Comparison of ENCODE assay signal across 24 cellular contexts in genomic region chr7:75796420-75796819, GRCh38. TPM values are rescaled to one million over a fixed set of nuclear protein-coding genes. Genes with fewer than 3 reads are reported as not detected.
A peak's percentile ranks its signal among the peaks of the same experiment; 100 is the strongest.
DNase-seq lines count a peak whose midpoint lies in the region; ATAC-seq, FAIRE-seq and TF ChIP-seq lines count a peak whose summit lies in the region.
"Had no signal": no experiment of that assay in that cellular context is flagged by ENCODE, and none has a peak within 500 bp of the region (broad histone marks: within the 10 kb centered on the region; RNA-seq: fewer than 3 reads in every experiment).

No MANE protein-coding gene starts in this region.

- H3K27ac ChIP-seq in adrenal gland = peak overlapping the region in 4 of 5 donors; percentile 45 to 94 (median 76)
- H3K27ac ChIP-seq in H1 (ENCODE audit: low read depth, low read length) = no peak overlapping the region
- H3K27ac ChIP-seq in ovary = peak overlapping the region; percentile 68 to 88
- H3K27ac ChIP-seq in upper lobe of right lung = peak overlapping the region; percentile 65
- H3K27ac ChIP-seq in CD4-positive, alpha-beta T cell (ENCODE audit: low read depth, low read length) = no peak overlapping the region
- H3K27ac ChIP-seq: RWPE1 had no signal

- H3K27me3 ChIP-seq in adrenal gland (no peaks in the 10 kb centered on the region), H1 (replicated peaks in 1 of 4; ENCODE audit: control insufficient read depth in 3 of 4, extremely low read depth in 1 of 4, insufficient read depth in 3 of 4, low read length in 3 of 4) (no peaks in the 10 kb centered on the region), ovary (no peaks in the 10 kb centered on the region), upper lobe of right lung (no peaks in the 10 kb centered on the region)
- no peaks in the 10 kb centered on the region for H3K27me3 ChIP-seq in CD4-positive, alpha-beta T cell (ENCODE audit: control insufficient read depth, insufficient read depth, low read length)

- no peaks in the 10 kb centered on the region for H3K27me3 Mint-ChIP-seq in CD4-positive, alpha-beta T cell

- H2BK15ac ChIP-seq in H1 (ENCODE audit: low read length) = no peak overlapping the region

- no peak overlapping the region for H3K4me3 ChIP-seq in adrenal gland
- no peak overlapping the region for H3K4me3 ChIP-seq in H1 (ENCODE audit: extremely low read depth in 1 of 4, insufficient read depth in 2 of 4, low read depth in 3 of 4, low read length in 4 of 4)
- no peak overlapping the region for H3K4me3 ChIP-seq in ovary
- no peak overlapping the region for H3K4me3 ChIP-seq in upper lobe of right lung
- H3K4me3 ChIP-seq: GM12878, GM23338 had no signal

- H2BK5ac ChIP-seq in H1 (ENCODE audit: low read depth, low read length) = no peak overlapping the region

- H3K36me3 Mint-ChIP-seq in CD4-positive, alpha-beta T cell (ENCODE audit: low read depth) = no peaks in the 10 kb centered on the region
- H3K36me3 Mint-ChIP-seq: CD4-positive, alpha-beta memory T cell had no signal

- no peak overlapping the region for H3K14ac ChIP-seq in H1 (ENCODE audit: insufficient read length)

- no peak overlapping the region for H2AFZ ChIP-seq in H1 (ENCODE audit: low read length)
- H2AFZ ChIP-seq: GM23338 had no signal

- no peaks in the 10 kb centered on the region for H3K23me2 ChIP-seq in H1 (ENCODE audit: low read depth, low read length)

- H4K91ac ChIP-seq in H1 (replicated peaks; ENCODE audit: insufficient read length, low read length) = no peak overlapping the region

- POLR2A ChIA-PET in H1 (lab: Charles Lee; ENCODE audit: partially characterized antibody) = no interaction called here
- POLR2A ChIA-PET in CD4-positive, alpha-beta T cell (lab: Charles Lee) = no interaction called here

- H2AK5ac ChIP-seq in H1 (ENCODE audit: low read depth, low read length) = no peak overlapping the region

- TF ChIP-seq RAD21 in H1 (IDR thresholded peaks at IDR 0.05 in 1 of 2, conservative IDR thresholded peaks at IDR 0.05 in 1 of 2; ENCODE audit: low read depth in 2 of 2, low read length in 2 of 2) = no peak

- WGBS in adrenal gland, 4 donors = 77 to 81% (median 78%) methylated on average over 6 of the region's 6 CpGs
- 89% methylated on average over 6 of the region's 6 CpGs; no CpG with 5 or more reads in 1 of the 2 experiments for WGBS in H1 (ENCODE audit: extremely low coverage in 1 of 2, insufficient coverage in 1 of 2, insufficient read length in 1 of 2, insufficient replicate concordance in 2 of 2, low coverage in 1 of 2, low lambda C conversion rate in 2 of 2, missing lambda C conversion rate in 1 of 2), 2 experiments
- WGBS in ovary, 3 donors = 66 to 78% (median 76%) methylated on average over 6 of the region's 6 CpGs

- peak overlapping the region; percentile 29; the same call in 1 of the 2 replicates for H2BK12ac ChIP-seq in H1 (ENCODE audit: low read depth, low read length)

- H2BK120ac ChIP-seq in H1 (replicated peaks; ENCODE audit: low read depth, low read length) = no peak overlapping the region

- TF ChIP-seq EP300 in H1 (IDR thresholded peaks at IDR 0.05; ENCODE audit: borderline replicate concordance in 1 of 2, low read depth in 2 of 2, low read length in 2 of 2) = no peak
- TF ChIP-seq EP300 in ovary (IDR thresholded peaks at IDR 0.05) = no peak

- no peak overlapping the region for H3K4me2 ChIP-seq in H1 (ENCODE audit: insufficient read depth in 1 of 2, low read depth in 2 of 2, low read length in 2 of 2)
- H3K4me2 ChIP-seq: GM23338 had no signal

- H4K5ac ChIP-seq in H1 (ENCODE audit: insufficient read length, low read depth, low read length) = no peak overlapping the region

- no peak for ATAC-seq in upper lobe of right lung
- ATAC-seq in CD4-positive, alpha-beta T cell (ENCODE audit: poor library complexity) = no peak
- ATAC-seq: GM12878, GM23338, HCT116 had no signal

- H3K9me3 Mint-ChIP-seq in CD4-positive, alpha-beta T cell = no peaks in the 10 kb centered on the region
- H3K9me3 Mint-ChIP-seq: CD4-positive, alpha-beta memory T cell; GM23338 had no signal

- no peak for DNase-seq in adrenal gland
- DNase-seq in H1 (ENCODE audit: low read depth in 1 of 2, low spot score in 2 of 2) = no peak
- no peak for DNase-seq in ovary
- DNase-seq in upper lobe of right lung = no peak
- DNase-seq in NCI-H2196 treated with DMSO at 0.1 percent for 48 hours (lab: John Stamatoyannopoulos, UW; ENCODE audit: unreplicated experiment) = no peak
- DNase-seq in activated CD4-positive, alpha-beta T cell treated with anti-CD3 and anti-CD28 coated beads for 48 hours = no peak
- no peak for DNase-seq in CD4-positive, alpha-beta T cell
- DNase-seq: CD4-positive, alpha-beta memory T cell; DND-41; IMR-90; Karpas-422; NCI-H1105 treated with DMSO at 0.1 percent for 48 hours; NCI-H2029 treated with DMSO at 0.1 percent for 48 hours; NCI-H345; NCI-H524; NCI-H774; NK-92 treated with Interleukin-12 subunit alpha and Interleukin-12 subunit beta, amount 100 ng/mL, for 24 hours had no signal

- H3K56ac ChIP-seq in H1 (replicated peaks; ENCODE audit: insufficient read length, low read depth, low read length) = no peak overlapping the region

- no peak overlapping the region for H3K27ac Mint-ChIP-seq in CD4-positive, alpha-beta T cell
- H3K27ac Mint-ChIP-seq: CD4-positive, alpha-beta memory T cell; GM23338 had no signal

- no peak for TF ChIP-seq POLR2A in adrenal gland (IDR thresholded peaks at IDR 0.05)
- TF ChIP-seq POLR2A in H1 (IDR thresholded peaks at IDR 0.05; ENCODE audit: control extremely low read depth in 1 of 2, low read depth in 2 of 2, low read length in 2 of 2) = no peak
- no peak for TF ChIP-seq POLR2A in ovary (IDR thresholded peaks at IDR 0.05)

- no peak overlapping the region for H4K8ac ChIP-seq in H1 (ENCODE audit: extremely low read depth, insufficient read depth, low read length)

- no peak overlapping the region for H3K4me3 Mint-ChIP-seq in CD4-positive, alpha-beta T cell
- H3K4me3 Mint-ChIP-seq: CD4-positive, alpha-beta memory T cell; GM23338 had no signal

- H3K9me3 ChIP-seq in adrenal gland (replicated peaks in 1 of 3) (no peaks in the 10 kb centered on the region), H1 (ENCODE audit: insufficient read depth in 2 of 2, low read depth in 1 of 2, low read length in 1 of 2) (no peaks in the 10 kb centered on the region), ovary (no peaks in the 10 kb centered on the region), upper lobe of right lung (no peaks in the 10 kb centered on the region)
- no peaks in the 10 kb centered on the region for H3K9me3 ChIP-seq in CD4-positive, alpha-beta T cell (ENCODE audit: control insufficient read depth, low read length)

- no peak overlapping the region for H3K23ac ChIP-seq in H1 (ENCODE audit: insufficient read length)

- H3K79me2 ChIP-seq in H1 (ENCODE audit: control insufficient read depth in 1 of 2, insufficient read depth in 2 of 2, low read length in 2 of 2) = no peaks in the 10 kb centered on the region

- no peak overlapping the region for H2BK20ac ChIP-seq in H1 (ENCODE audit: low read length)

- no peaks in the 10 kb centered on the region for H3K79me1 ChIP-seq in H1 (ENCODE audit: low read depth, low read length)

- no peak for TF ChIP-seq CTCF in adrenal gland (IDR thresholded peaks at IDR 0.05)
- TF ChIP-seq CTCF in H1 (IDR thresholded peaks at IDR 0.05; ENCODE audit: control extremely low read depth in 1 of 3, insufficient read depth in 1 of 3, low read depth in 1 of 3, low read length in 3 of 3) = no peak
- no peak for TF ChIP-seq CTCF in ovary (IDR thresholded peaks at IDR 0.05)
- no peak for TF ChIP-seq CTCF in upper lobe of right lung (IDR thresholded peaks at IDR 0.05)
- TF ChIP-seq CTCF in CD4-positive, alpha-beta T cell (IDR thresholded peaks at IDR 0.05) = no peak

- intact Hi-C loops in adrenal gland (cut with DNase I) = no loop called here
- intact Hi-C loops in ovary (cut with DNase I) = loop anchor here in 1 of 4 donors (10.0 kb wide), 1 partner anchor 48 kb away; no protein-coding TSS in a partner anchor
- intact Hi-C loops in upper lobe of right lung (cut with DNase I) = no loop called here
- intact Hi-C loops in CD4-positive, alpha-beta T cell (cut with DNase I, micrococcal nuclease) = no loop called here

- H3K4me1 ChIP-seq in adrenal gland (replicated peaks in 1 of 2) (peaks cover 15 to 40% of the 10 kb centered on the region in 2 donors), H1 (replicated peaks in 1 of 4; ENCODE audit: control insufficient read depth in 3 of 4, insufficient read depth in 4 of 4, low read length in 3 of 4) (no peaks in the 10 kb centered on the region), ovary (ENCODE audit: insufficient read depth) (peaks cover 27% of the 10 kb centered on the region), upper lobe of right lung (peaks cover 13% of the 10 kb centered on the region)

- H3K9ac ChIP-seq in H1 (replicated peaks in 1 of 4; ENCODE audit: extremely low read depth in 1 of 4, low read depth in 3 of 4, low read length in 3 of 4) = no peak overlapping the region

- H3K4ac ChIP-seq in H1 (replicated peaks; ENCODE audit: insufficient read length, low read depth, low read length) = no peak overlapping the region

- H3K36me3 ChIP-seq in adrenal gland (replicated peaks in 1 of 2) (no peaks in the 10 kb centered on the region), H1 (ENCODE audit: control insufficient read depth in 2 of 4, insufficient read depth in 4 of 4, low read length in 3 of 4) (peaks cover 0 to 3% (median 0%) of the 10 kb centered on the region in 4 experiments; a peak in 2 of 8 replicates), ovary (no peaks in the 10 kb centered on the region), upper lobe of right lung (no peaks in the 10 kb centered on the region)

- no peak for FAIRE-seq in H1 (lab: Jason Lieb, UNC)
- FAIRE-seq: GM12878, HTR-8/SVneo had no signal

- CTCF ChIA-PET in H1 (lab: Charles Lee; ENCODE audit: partially characterized antibody) = interaction anchor here (0.7 kb wide), 1 partner anchor 55 kb away, joined by 3 read pairs; no protein-coding TSS in a partner anchor
- CTCF ChIA-PET in CD4-positive, alpha-beta T cell (lab: Charles Lee) = no interaction called here

- H3K4me1 Mint-ChIP-seq in CD4-positive, alpha-beta T cell (ENCODE audit: low read depth) = no peaks in the 10 kb centered on the region
- H3K4me1 Mint-ChIP-seq: CD4-positive, alpha-beta memory T cell had no signal

- no peak overlapping the region for H3K18ac ChIP-seq in H1 (ENCODE audit: extremely low read depth, low read length)

- H4K20me1 ChIP-seq in H1 (replicated peaks in 1 of 2; ENCODE audit: control insufficient read depth in 1 of 2, insufficient read depth in 2 of 2, low read length in 2 of 2) = no peaks in the 10 kb centered on the region

RNA-seq across cellular contexts. Expression of gene CCL24, which starts 17.2 kb away (rescaled TPM):
- total RNA-seq in adrenal gland = 1 to 10 TPM in 1 of 8 donors, under 1 TPM in 1, not detected in 6; 0.91 to 4.0 TPM
- under 1 TPM in 1 of 3 donors, not detected in 2; 0.64 TPM for polyA plus RNA-seq in adrenal gland
- total RNA-seq in H1 (2021; fragmentation: NEBNext Ultra II Directional; extraction: Animal tissue kit (Norgen Biotek cat#: 25700)) = not detected in 2 replicates
- not detected in 2 replicates for polyA plus RNA-seq in H1 (2011; rRNA removed)
- polyA plus RNA-seq in H1 (2011; cell fraction: cytosol; rRNA removed) = not detected
- not detected for polyA plus RNA-seq in H1 (2011; cell fraction: nucleus; rRNA removed)
- polyA plus RNA-seq in H1 (2012, experiment 1 of 2) = not detected in 4 replicates
- polyA plus RNA-seq in H1 (2012, experiment 2 of 2) = not detected
- not detected for polyA plus RNA-seq in H1 (2013, experiment 1 of 2)
- not detected for polyA plus RNA-seq in H1 (2013, experiment 2 of 2)
- polyA minus RNA-seq in H1 (2011; rRNA and poly(A)+ RNA removed) = not detected in 2 replicates
- not detected for polyA minus RNA-seq in H1 (2011; cell fraction: cytosol; rRNA and poly(A)+ RNA removed)
- polyA minus RNA-seq in H1 (2011; cell fraction: nucleus; rRNA and poly(A)+ RNA removed) = not detected
- under 1 TPM in 1 of 7 donors, not detected in 6; 0.45 TPM for total RNA-seq in ovary
- 1 to 10 TPM in 1 of 2 donors, under 1 TPM in 1; 0.48 to 1.1 TPM for polyA plus RNA-seq in ovary
- total RNA-seq in upper lobe of right lung = 4.8 TPM
- total RNA-seq in CD4-positive, alpha-beta T cell = not detected
- total RNA-seq: CD4-positive, alpha-beta memory T cell; GM12878; GM23338; IMR-90; M059J had no signal
- polyA plus RNA-seq: BJ; CD4-positive, alpha-beta memory T cell; GM12878; GM23338; IMR-90 had no signal

RNA-seq across cellular contexts. Expression of gene CCL26, which starts 24.4 kb away (rescaled TPM):
- total RNA-seq in adrenal gland = 1 to 10 TPM in 4 of 8 donors, under 1 TPM in 1, not detected in 3; 0.96 to 1.7 (median 1.4) TPM
- 1 to 10 TPM; 1.2 to 9.5 (median 5.2) TPM for polyA plus RNA-seq in adrenal gland
- 14.8 and 14.9 TPM in 2 replicates for total RNA-seq in H1 (2021; fragmentation: NEBNext Ultra II Directional; extraction: Animal tissue kit (Norgen Biotek cat#: 25700))
- 5.4 and 8.7 TPM in 2 replicates for polyA plus RNA-seq in H1 (2011; rRNA removed)
- 4.8 TPM for polyA plus RNA-seq in H1 (2011; cell fraction: cytosol; rRNA removed)
- 9.3 TPM for polyA plus RNA-seq in H1 (2011; cell fraction: nucleus; rRNA removed)
- 14.6 to 19.9 TPM (median 17.0 TPM) in 4 replicates for polyA plus RNA-seq in H1 (2012, experiment 1 of 2)
- polyA plus RNA-seq in H1 (2012, experiment 2 of 2) = 44.7 TPM
- polyA plus RNA-seq in H1 (2013, experiment 1 of 2) = 70.5 TPM
- 86.8 TPM for polyA plus RNA-seq in H1 (2013, experiment 2 of 2)
- polyA minus RNA-seq in H1 (2011; rRNA and poly(A)+ RNA removed) = 3.2 and 3.3 TPM in 2 replicates
- 7.8 TPM for polyA minus RNA-seq in H1 (2011; cell fraction: cytosol; rRNA and poly(A)+ RNA removed)
- polyA minus RNA-seq in H1 (2011; cell fraction: nucleus; rRNA and poly(A)+ RNA removed) = 1.6 TPM
- total RNA-seq in ovary = 10 to 100 TPM in 1 of 7 donors, 1 to 10 TPM in 6; 2.6 to 13.0 (median 7.6) TPM
- polyA plus RNA-seq in ovary = 10 to 100 TPM in 1 of 2 donors, 1 to 10 TPM in 1; 9.8 to 43.0 TPM
- 1.2 TPM for total RNA-seq in upper lobe of right lung
- total RNA-seq in CD4-positive, alpha-beta T cell = not detected
- total RNA-seq: CD4-positive, alpha-beta memory T cell; GM12878; IMR-90 had no signal
- polyA plus RNA-seq: CD4-positive, alpha-beta memory T cell; GM12878; IMR-90 had no signal

RNA-seq across cellular contexts. Expression of gene HIP1, which starts 57.7 kb away (rescaled TPM):
- total RNA-seq in adrenal gland (10 to 100 TPM; 24.3 to 48.9 (median 34.0) TPM), ovary (10 to 100 TPM in 6 of 7 donors, 1 to 10 TPM in 1; 9.4 to 27.0 (median 16.8) TPM), upper lobe of right lung (86.2 TPM)
- polyA plus RNA-seq in adrenal gland (10 to 100 TPM in 1 of 3 donors, 1 to 10 TPM in 2; 5.9 to 18.2 (median 9.7) TPM), H1 (2011; rRNA removed) (49.8 and 51.8 TPM in 2 replicates), ovary (10 to 100 TPM; 11.3 to 31.4 TPM)
- total RNA-seq in H1 (2021; fragmentation: NEBNext Ultra II Directional; extraction: Animal tissue kit (Norgen Biotek cat#: 25700)) = 93.0 and 108 TPM in 2 replicates
- 46.9 TPM for polyA plus RNA-seq in H1 (2011; cell fraction: cytosol; rRNA removed)
- polyA plus RNA-seq in H1 (2011; cell fraction: nucleus; rRNA removed) = 82.4 TPM
- 45.1 to 56.3 TPM (median 52.4 TPM) in 4 replicates for polyA plus RNA-seq in H1 (2012, experiment 1 of 2)
- polyA plus RNA-seq in H1 (2012, experiment 2 of 2) = 7.2 TPM
- 39.9 TPM for polyA plus RNA-seq in H1 (2013, experiment 1 of 2)
- 36.5 TPM for polyA plus RNA-seq in H1 (2013, experiment 2 of 2)
- polyA minus RNA-seq in H1 (2011; rRNA and poly(A)+ RNA removed) = 114 and 116 TPM in 2 replicates
- polyA minus RNA-seq in H1 (2011; cell fraction: cytosol; rRNA and poly(A)+ RNA removed) = 59.2 TPM
- polyA minus RNA-seq in H1 (2011; cell fraction: nucleus; rRNA and poly(A)+ RNA removed) = 67.7 TPM
- 1 to 10 TPM; 1.5 to 1.7 TPM for total RNA-seq in CD4-positive, alpha-beta T cell

Comparison
In these comparisons a context has a peak if more than half of its experiments do, and no peak if none do; other contexts are left out.
1. H3K27ac ChIP-seq: peak in adrenal gland (4 of 5), ovary (2 of 2) and upper lobe of right lung (single experiment); none in H1 (single experiment) and CD4-positive, alpha-beta T cell (single experiment).